Comparison of ENCODE assay signal across 18 cellular contexts in the genomic region with DNA sequence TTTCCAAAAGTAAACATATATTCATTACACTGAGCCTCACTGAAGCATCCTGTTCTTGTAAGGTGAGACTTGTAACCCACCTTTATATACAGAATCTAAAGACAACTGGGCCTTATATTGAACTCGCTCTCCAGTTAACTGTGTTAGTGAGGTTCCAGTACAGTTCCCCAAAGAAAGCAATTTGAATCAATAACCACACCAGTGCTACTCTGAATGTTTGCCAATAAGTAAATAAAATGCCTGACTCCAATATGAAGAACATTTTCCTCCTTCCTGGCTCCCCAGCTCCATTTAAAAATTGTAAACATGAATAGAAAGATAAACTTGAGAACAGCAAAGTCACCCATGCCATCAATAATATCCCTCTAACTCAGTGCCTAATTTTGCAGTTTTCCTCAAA. TPM values are rescaled to one million over a fixed set of nuclear protein-coding genes. Genes with fewer than 3 reads are reported as not detected.
DNase-seq lines count a peak whose midpoint lies in the region; ATAC-seq and TF ChIP-seq lines count a peak whose summit lies in the region.
"Had no signal": no experiment of that assay in that cellular context is flagged by ENCODE, and none has a peak within 500 bp of the region (broad histone marks: within the 10 kb centered on the region; RNA-seq: fewer than 3 reads in every experiment).

No MANE protein-coding gene starts in this region.

- DNase-seq in natural killer cell (no peak), left lobe of liver (ENCODE audit: low spot score) (no peak), uterus (no peak), A172 (ENCODE audit: low spot score) (no peak), Right ventricle myocardium inferior (ENCODE audit: missing footprints) (no peak), RWPE1 (ENCODE audit: low spot score) (no peak)
- no peak for DNase-seq in natural killer cell treated with Interleukin-12 subunit alpha and Interleukin-12 subunit beta and Interleukin-15 and Interleukin-18, amount 100 ng/mL, for 72 hours (ENCODE audit: low spot score)
- DNase-seq: activated CD4-positive, alpha-beta T cell treated with anti-CD3 and anti-CD28 coated beads for 1 hour; activated naive CD4-positive, alpha-beta T cell; heart right ventricle; NCI-H187 treated with DMSO at 0.1 percent for 48 hours; NCI-H524; stimulated activated CD4-positive, alpha-beta T cell treated with anti-CD3 and anti-CD28 coated beads, Interleukin-1b, Interleukin-23, amount 100 ng/mL, for 48 hours; T-helper 9 cell had no signal

- ATAC-seq in natural killer cell (no peak), left lobe of liver (peak; percentile 45), Right ventricle myocardium inferior (no peak)
- ATAC-seq in natural killer cell treated with Interleukin-12 subunit alpha and Interleukin-12 subunit beta and Interleukin-15 and Interleukin-18, amount 100 ng/mL, for 72 hours, result no peak

- H3K27me3 ChIP-seq in uterus, result no peaks in the 10 kb centered on the region
- H3K27me3 ChIP-seq: heart right ventricle, right atrium auricular region, SJSA1, suprapubic skin had no signal

- no peaks in the 10 kb centered on the region for H3K9me3 Mint-ChIP-seq in natural killer cell
- no peaks in the 10 kb centered on the region for H3K9me3 Mint-ChIP-seq in natural killer cell treated with Interleukin-12 subunit alpha and Interleukin-12 subunit beta and Interleukin-15 and Interleukin-18, amount 100 ng/mL, for 72 hours
- no peaks in the 10 kb centered on the region for H3K9me3 Mint-ChIP-seq in activated naive CD8-positive, alpha-beta T cell (ENCODE audit: low read depth)

- peaks cover 49 to 56% of the 10 kb centered on the region in 2 donors for H3K4me1 Mint-ChIP-seq in natural killer cell
- peaks cover 36 to 58% of the 10 kb centered on the region in 2 donors for H3K4me1 Mint-ChIP-seq in natural killer cell treated with Interleukin-12 subunit alpha and Interleukin-12 subunit beta and Interleukin-15 and Interleukin-18, amount 100 ng/mL, for 72 hours (ENCODE audit: low read depth in 2 of 2)
- peaks cover 83% of the 10 kb centered on the region for H3K4me1 Mint-ChIP-seq in activated naive CD8-positive, alpha-beta T cell (ENCODE audit: low read depth)

- POLR2A ChIA-PET in RWPE1 (lab: Yijun Ruan, JAX; ENCODE audit: low non-redundant PET), result no interaction called here

- no peak overlapping the region for H3K4me3 ChIP-seq in uterus
- H3K4me3 ChIP-seq: heart right ventricle, right atrium auricular region, SJSA1, suprapubic skin had no signal

- no peaks in the 10 kb centered on the region for H3K36me3 ChIP-seq in uterus
- H3K36me3 ChIP-seq: right atrium auricular region, suprapubic skin had no signal

- H3K36me3 Mint-ChIP-seq in natural killer cell, result no peaks in the 10 kb centered on the region
- no peaks in the 10 kb centered on the region for H3K36me3 Mint-ChIP-seq in natural killer cell treated with Interleukin-12 subunit alpha and Interleukin-12 subunit beta and Interleukin-15 and Interleukin-18, amount 100 ng/mL, for 72 hours
- peaks cover 4% of the 10 kb centered on the region for H3K36me3 Mint-ChIP-seq in activated naive CD8-positive, alpha-beta T cell

- TF ChIP-seq CTCF in natural killer cell (IDR thresholded peaks at IDR 0.05) (no peak), uterus (IDR thresholded peaks at IDR 0.05) (no peak), RWPE1 (conservative IDR thresholded peaks at IDR 0.05; ENCODE audit: low read depth) (no peak)

- peak overlapping the region; percentile 76 to 82 for H3K27ac Mint-ChIP-seq in natural killer cell
- no peak overlapping the region for H3K27ac Mint-ChIP-seq in natural killer cell treated with Interleukin-12 subunit alpha and Interleukin-12 subunit beta and Interleukin-15 and Interleukin-18, amount 100 ng/mL, for 72 hours
- peak overlapping the region; percentile 85 for H3K27ac Mint-ChIP-seq in activated naive CD8-positive, alpha-beta T cell

- no peaks in the 10 kb centered on the region for H3K9me3 ChIP-seq in uterus
- H3K9me3 ChIP-seq: heart right ventricle, right atrium auricular region, SJSA1, suprapubic skin had no signal

- no peaks in the 10 kb centered on the region for H3K27me3 Mint-ChIP-seq in natural killer cell (ENCODE audit: low read depth in 2 of 2)
- no peaks in the 10 kb centered on the region for H3K27me3 Mint-ChIP-seq in natural killer cell treated with Interleukin-12 subunit alpha and Interleukin-12 subunit beta and Interleukin-15 and Interleukin-18, amount 100 ng/mL, for 72 hours
- H3K27me3 Mint-ChIP-seq in activated naive CD8-positive, alpha-beta T cell, result no peaks in the 10 kb centered on the region

- CTCF ChIA-PET in RWPE1 (lab: Yijun Ruan, JAX), result no interaction called here

- H3K27ac ChIP-seq in uterus, result peak overlapping the region; percentile 59 to 61
- no peak overlapping the region for H3K27ac ChIP-seq in RWPE1
- H3K27ac ChIP-seq: SJSA1, suprapubic skin had no signal

- TF ChIP-seq POLR2A in uterus (IDR thresholded peaks at IDR 0.05), result no peak

- intact Hi-C loops in natural killer cell (cut with micrococcal nuclease) (loop anchor here (2.0 to 5.0 kb wide), 2 partner anchors 28 to 51 kb away; a partner anchor contains a TSS), uterus (cut with DNase I; ENCODE audit: low total_unique reads) (no loop called here), Right ventricle myocardium inferior (cut with DNase I) (no loop called here)

- H3K4me1 ChIP-seq in uterus, result peaks cover 6 to 25% of the 10 kb centered on the region in 2 donors

- H3K4me3 Mint-ChIP-seq in natural killer cell, result no peak overlapping the region
- no peak overlapping the region for H3K4me3 Mint-ChIP-seq in natural killer cell treated with Interleukin-12 subunit alpha and Interleukin-12 subunit beta and Interleukin-15 and Interleukin-18, amount 100 ng/mL, for 72 hours
- peak overlapping the region; percentile 25 for H3K4me3 Mint-ChIP-seq in activated naive CD8-positive, alpha-beta T cell

RNA-seq across cellular contexts. Expression of a gene that starts 50.1 kb away (rescaled TPM):
- total RNA-seq in natural killer cell (10 to 100 TPM; 26.7 to 40.3 (median 39.5) TPM), left lobe of liver (21.9 TPM), uterus (100 to 1,000 TPM in 1 of 4 donors, 10 to 100 TPM in 3; 35.9 to 111 (median 63.7) TPM), Right ventricle myocardium inferior (63.0 TPM)
- total RNA-seq in natural killer cell treated with Interleukin-12 subunit alpha and Interleukin-12 subunit beta and Interleukin-15 and Interleukin-18, amount 100 ng/mL, for 72 hours, result 10 to 100 TPM; 47.3 to 54.8 TPM
- 90.2 and 106 TPM in 2 replicates for total RNA-seq in A172 (2014; rRNA removed; shearing (Covaris generic))

Comparison
In these comparisons a context has a peak if more than half of its experiments do, and no peak if none do; other contexts are left out.
1. H3K27ac Mint-ChIP-seq: peak in natural killer cell (2 of 2) and activated naive CD8-positive, alpha-beta T cell (single experiment); none in natural killer cell treated with Interleukin-12 subunit alpha and Interleukin-12 subunit beta and Interleukin-15 and Interleukin-18, amount 100 ng/mL, for 72 hours (0 of 2).